ENCODE assay signal across 9 cellular contexts in the genomic region with DNA sequence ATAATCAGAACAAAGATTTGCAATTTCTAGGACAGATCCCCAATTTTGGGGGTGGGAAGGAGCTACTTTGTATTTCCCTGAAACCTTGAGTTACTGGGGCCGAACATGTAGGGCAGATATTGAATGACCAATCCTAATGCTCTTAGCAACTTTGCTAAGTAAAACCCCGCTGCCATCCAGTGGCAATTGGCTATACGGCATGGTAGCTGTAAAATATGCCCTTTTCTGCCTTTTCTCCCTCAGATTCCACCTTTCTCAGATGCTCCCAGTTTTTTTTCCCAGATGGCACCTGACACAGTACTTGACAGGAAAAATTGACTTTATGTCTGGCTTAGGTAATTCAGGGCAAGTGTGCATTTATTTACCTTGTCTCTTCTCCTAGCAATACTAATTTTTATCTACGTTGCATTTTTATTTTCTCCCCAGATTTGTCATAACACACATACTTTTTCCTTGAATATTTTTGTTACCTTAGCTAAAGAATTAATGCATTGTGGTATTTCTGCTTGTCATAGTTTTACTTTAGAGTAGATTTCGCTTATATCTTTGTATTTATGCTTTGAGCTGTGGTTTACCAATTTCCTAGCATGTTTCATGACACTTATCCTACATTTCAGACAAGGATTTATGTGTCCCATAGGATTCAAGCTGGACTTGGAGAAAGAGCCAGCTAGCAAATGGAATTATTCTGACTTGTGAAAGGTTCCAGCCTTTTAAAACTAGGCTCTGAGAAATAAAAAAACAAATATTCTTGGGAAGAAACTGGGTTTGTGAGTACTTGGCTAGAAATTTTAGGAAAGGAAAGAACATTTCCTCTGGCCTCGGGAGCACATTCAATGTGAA. TPM values are rescaled to one million over a fixed set of nuclear protein-coding genes. Genes with fewer than 3 reads are reported as not detected.
DNase-seq lines count a peak whose midpoint lies in the region; ATAC-seq and TF ChIP-seq lines count a peak whose summit lies in the region.
"Had no signal": no experiment of that assay in that cellular context is flagged by ENCODE, and none has a peak within 500 bp of the region (broad histone marks: within the 10 kb centered on the region; RNA-seq: fewer than 3 reads in every experiment).

No MANE protein-coding gene starts in this region.

- H3K36me3 Mint-ChIP-seq in CD4-positive, alpha-beta T cell (ENCODE audit: low read depth), result no peaks in the 10 kb centered on the region

- no peaks in the 10 kb centered on the region for H3K9me3 ChIP-seq in CD4-positive, alpha-beta T cell (ENCODE audit: control insufficient read depth, low read length)
- H3K9me3 ChIP-seq in SK-N-SH, result no peaks in the 10 kb centered on the region
- H3K9me3 ChIP-seq in mammary epithelial cell (replicated peaks; ENCODE audit: insufficient read depth, low read length), result no peaks in the 10 kb centered on the region
- no peaks in the 10 kb centered on the region for H3K9me3 ChIP-seq in spleen

- H3K79me2 ChIP-seq in SK-N-SH (ENCODE audit: insufficient read depth) (peaks cover 9% of the 10 kb centered on the region; the same call in 1 of the 2 replicates), mammary epithelial cell (ENCODE audit: insufficient read depth, low read length) (peaks cover 97% of the 10 kb centered on the region)

- intact Hi-C loops in CD4-positive, alpha-beta T cell (cut with DNase I, micrococcal nuclease), result loop anchor here (1.0 to 10.0 kb wide), 7 partner anchors 34 to 1096 kb away; a partner anchor contains a TSS
- intact Hi-C loops in mammary epithelial cell (cut with micrococcal nuclease) (loop anchor here (1.0 to 10.0 kb wide), 10 partner anchors 38 to 1086 kb away; a partner anchor contains a TSS), spleen (cut with DNase I; ENCODE audit: low total_unique reads) (loop anchor here (10.0 kb wide), 1 partner anchor 1008 kb away; no protein-coding TSS in a partner anchor)

- H3K27me3 Mint-ChIP-seq in CD4-positive, alpha-beta T cell, result no peaks in the 10 kb centered on the region

- no peak for ATAC-seq in CD4-positive, alpha-beta T cell (ENCODE audit: poor library complexity)
- ATAC-seq in GM19023 (IDR thresholded peaks at IDR 0.05; ENCODE audit: unreplicated experiment) (peak; percentile 60), HG03520 (IDR thresholded peaks at IDR 0.05; ENCODE audit: unreplicated experiment) (no peak)

- BruUV-seq in mammary epithelial cell (replicated peaks; lab: Mats Ljungman, UMichigan), result no TSS peak

- POLR2A ChIA-PET in CD4-positive, alpha-beta T cell (lab: Charles Lee), result interaction anchor here (0.7 to 4.5 kb wide), 10 partner anchors 9 to 1092 kb away, joined by 3 to 22 read pairs (median 4); a partner anchor contains a TSS
- POLR2A ChIA-PET in SK-N-SH (lab: Yijun Ruan, JAX), result interaction anchor here (0.6 to 1.6 kb wide), 2 partner anchors 37 to 674 kb away, joined by 5 to 13 read pairs; a partner anchor contains a TSS

- TF ChIP-seq POLR2A in spleen (IDR thresholded peaks at IDR 0.05), result no peak

- in situ Hi-C loops in mammary epithelial cell (cut with MboI; ENCODE audit: low sequenced_read_pairs in 2 of 2), result loop anchor here (5.0 to 25.0 kb wide), 3 partner anchors 766 to 1016 kb away; no protein-coding TSS in a partner anchor

- no peaks in the 10 kb centered on the region for H3K27me3 ChIP-seq in CD4-positive, alpha-beta T cell (ENCODE audit: control insufficient read depth, insufficient read depth, low read length)
- H3K27me3 ChIP-seq in SK-N-SH (ENCODE audit: insufficient read depth) (no peaks in the 10 kb centered on the region), mammary epithelial cell (ENCODE audit: insufficient read depth, low read length) (no peaks in the 10 kb centered on the region), spleen (replicated peaks in 1 of 7) (no peaks in the 10 kb centered on the region)

- WGBS in SK-N-SH (ENCODE audit: low lambda C conversion rate), result 60% methylated on average over 6 of the region's 6 CpGs
- WGBS in mammary epithelial cell (ENCODE audit: low coverage, missing lambda C conversion rate), result 27% methylated on average over 5 of the region's 6 CpGs
- WGBS in spleen, 5 donors, result 42 to 50% (median 46%) methylated on average over 6 of the region's 6 CpGs

- dilution Hi-C loops in mammary epithelial cell (cut with HindIII; ENCODE audit: low sequenced_read_pairs), result loop anchor here (5.0 kb wide), 1 partner anchor 71 kb away; no protein-coding TSS in a partner anchor

- H2AFZ ChIP-seq in SK-N-SH (ENCODE audit: low read depth), result no peak overlapping the region
- no peak overlapping the region for H2AFZ ChIP-seq in mammary epithelial cell (ENCODE audit: low read depth, low read length)

- H3F3A ChIP-seq in SK-N-SH (replicated peaks; ENCODE audit: insufficient read depth), result no peaks in the 10 kb centered on the region

- H3K36me3 ChIP-seq in SK-N-SH (replicated peaks in 1 of 2; ENCODE audit: control insufficient read depth in 1 of 2, insufficient read depth in 2 of 2, low read length in 1 of 2) (peaks cover 0 to 4% of the 10 kb centered on the region in 2 experiments), mammary epithelial cell (ENCODE audit: insufficient read depth, low read length) (no peaks in the 10 kb centered on the region), spleen (peaks cover 0 to 8% (median 0%) of the 10 kb centered on the region in 6 donors)

- peak; percentile 16 to 51 (median 37) for DNase-seq in CD4-positive, alpha-beta T cell
- DNase-seq in SK-N-SH, result peak; percentile 67
- peak; percentile 59 for DNase-seq in mammary epithelial cell
- peak; percentile 83 for DNase-seq in inferior parietal cortex (ENCODE audit: extremely low spot score)
- peak; percentile 80 for DNase-seq in spleen

- peak; percentile 71 for TF ChIP-seq CTCF in CD4-positive, alpha-beta T cell (IDR thresholded peaks at IDR 0.05)
- TF ChIP-seq CTCF in SK-N-SH (IDR thresholded peaks at IDR 0.05), result peak; percentile 88
- peak; percentile 85 to 96 for TF ChIP-seq CTCF in mammary epithelial cell (conservative IDR thresholded peaks at IDR 0.05 in 1 of 2, IDR thresholded peaks at IDR 0.05 in 1 of 2; ENCODE audit: extremely low read depth in 1 of 2, insufficient read depth in 1 of 2, low read depth in 1 of 2, low read length in 2 of 2)
- TF ChIP-seq CTCF in spleen (IDR thresholded peaks at IDR 0.05 in 8 of 11, conservative IDR thresholded peaks at IDR 0.05 in 3 of 11), result peak in 10 of 11 experiments; percentile 50 to 84 (median 69)

- H3K4me1 Mint-ChIP-seq in CD4-positive, alpha-beta T cell (ENCODE audit: low read depth), result peaks cover 95% of the 10 kb centered on the region

- H3K27ac Mint-ChIP-seq in CD4-positive, alpha-beta T cell, result peak overlapping the region; percentile 82
- H3K27ac Mint-ChIP-seq: T-helper 1 cell treated with Interleukin-12 subunit alpha and Interleukin-12 subunit beta and Interleukin-4 antibody, amounts not matched to agents 30 μg/mL and 1 μg/mL, for 36 hours had no signal

- H3K4me2 ChIP-seq in SK-N-SH, result no peak overlapping the region
- peak overlapping the region; percentile 77 for H3K4me2 ChIP-seq in mammary epithelial cell (ENCODE audit: insufficient read depth, low read depth, low read length)

- H3K9me2 ChIP-seq in SK-N-SH, result no peaks in the 10 kb centered on the region

- H4K20me1 ChIP-seq in SK-N-SH (ENCODE audit: insufficient read depth) (no peaks in the 10 kb centered on the region), mammary epithelial cell (ENCODE audit: insufficient read depth, low read length) (no peaks in the 10 kb centered on the region)

- no peak overlapping the region for H3K9ac ChIP-seq in SK-N-SH
- H3K9ac ChIP-seq in mammary epithelial cell (ENCODE audit: insufficient read depth, low read length), result peak overlapping the region; percentile 19

- H3K4me3 Mint-ChIP-seq in CD4-positive, alpha-beta T cell, result peak overlapping the region; percentile 49
- H3K4me3 Mint-ChIP-seq: T-helper 1 cell treated with Interleukin-12 subunit alpha and Interleukin-12 subunit beta and Interleukin-4 antibody, amounts not matched to agents 30 μg/mL and 1 μg/mL, for 36 hours had no signal

- peaks cover 45 to 58% of the 10 kb centered on the region in 2 experiments; a peak in 3 of 4 replicates for H3K4me1 ChIP-seq in SK-N-SH (ENCODE audit: control insufficient read depth in 1 of 2, insufficient read depth in 2 of 2, low read depth in 1 of 2, low read length in 1 of 2)
- H3K4me1 ChIP-seq in mammary epithelial cell (ENCODE audit: insufficient read depth, low read length), result peaks cover 47% of the 10 kb centered on the region
- peaks cover 37 to 100% (median 97%) of the 10 kb centered on the region in 6 donors for H3K4me1 ChIP-seq in spleen

- TF ChIP-seq RAD21 in Ishikawa (IDR thresholded peaks at IDR 0.05; ENCODE audit: low read depth) (peak; percentile 90), SK-N-SH (IDR thresholded peaks at IDR 0.05; ENCODE audit: low read length) (peak; percentile 96)

- CTCF ChIA-PET in CD4-positive, alpha-beta T cell (lab: Charles Lee), result interaction anchor here (0.6 to 2.3 kb wide), 17 partner anchors 9 to 1053 kb away, joined by 3 to 13 read pairs (median 4); a partner anchor contains a TSS
- CTCF ChIA-PET in SK-N-SH (lab: Yijun Ruan, JAX) (interaction anchor here (0.5 to 5.9 kb wide), 41 partner anchors 10 to 1438 kb away, joined by 3 to 80 read pairs (median 3); a partner anchor contains a TSS), mammary epithelial cell (lab: Charles Lee; ENCODE audit: low non-redundant PET) (interaction anchor here (0.5 to 0.7 kb wide), 4 partner anchors 30 to 1044 kb away, joined by 3 to 5 read pairs (median 4); no protein-coding TSS in a partner anchor)

- no peaks in the 10 kb centered on the region for H3K9me3 Mint-ChIP-seq in CD4-positive, alpha-beta T cell
- H3K9me3 Mint-ChIP-seq: T-helper 1 cell treated with Interleukin-12 subunit alpha and Interleukin-12 subunit beta and Interleukin-4 antibody, amounts not matched to agents 30 μg/mL and 1 μg/mL, for 36 hours had no signal

- H3K4me3 ChIP-seq in SK-N-SH (ENCODE audit: low read depth in 2 of 2, low read length in 1 of 2) (no peak overlapping the region), mammary epithelial cell (replicated peaks in 1 of 3; ENCODE audit: insufficient read depth in 1 of 3, low read depth in 2 of 3, low read length in 3 of 3) (no peak overlapping the region), spleen (no peak overlapping the region)

- no peak for TF ChIP-seq EP300 in Ishikawa (IDR thresholded peaks at IDR 0.05; ENCODE audit: borderline replicate concordance)
- TF ChIP-seq EP300 in SK-N-SH (IDR thresholded peaks at IDR 0.05; ENCODE audit: borderline replicate concordance in 1 of 2, low read depth in 1 of 2, low read length in 1 of 2), result no peak

- no peak overlapping the region for H3K27ac ChIP-seq in CD4-positive, alpha-beta T cell (ENCODE audit: low read depth, low read length)
- H3K27ac ChIP-seq in SK-N-SH (ENCODE audit: low read depth in 2 of 2, low read length in 1 of 2), result peak overlapping the region; percentile 14 to 89; a peak in 3 of 4 replicates
- peak overlapping the region; percentile 40 for H3K27ac ChIP-seq in mammary epithelial cell (ENCODE audit: insufficient read depth, low read depth, low read length)
- H3K27ac ChIP-seq in spleen, result peak overlapping the region in 7 of 8 donors; percentile 8 to 75 (median 65)

RNA-seq across cellular contexts. Expression of a gene that starts 37.3 kb away (rescaled TPM):
- total RNA-seq in CD4-positive, alpha-beta T cell, result 100 to 1,000 TPM; 455 to 459 TPM
- polyA plus RNA-seq in SK-N-SH (2012; rRNA removed) (2.0 and 2.7 TPM in 2 replicates), mammary epithelial cell (11.1 TPM), spleen (10 to 100 TPM in 1 of 3 donors, 1 to 10 TPM in 2; 4.9 to 15.1 (median 7.6) TPM)
- polyA plus RNA-seq in SK-N-SH (2012; cell fraction: cytosol; rRNA removed), result 2.5 and 2.7 TPM in 2 replicates
- polyA plus RNA-seq in SK-N-SH (2012; cell fraction: nucleus; rRNA removed), result 2.2 and 3.9 TPM in 2 replicates
- total RNA-seq in mammary epithelial cell (100 to 1,000 TPM in 1 of 2 donors, 10 to 100 TPM in 1; 74.3 to 195 TPM), spleen (100 to 1,000 TPM in 5 of 7 donors, 10 to 100 TPM in 2; 72.7 to 200 (median 123) TPM)
- 96.6 TPM for polyA minus RNA-seq in mammary epithelial cell
